ENCODE assay signal across 21 cellular contexts in the genomic region with DNA sequence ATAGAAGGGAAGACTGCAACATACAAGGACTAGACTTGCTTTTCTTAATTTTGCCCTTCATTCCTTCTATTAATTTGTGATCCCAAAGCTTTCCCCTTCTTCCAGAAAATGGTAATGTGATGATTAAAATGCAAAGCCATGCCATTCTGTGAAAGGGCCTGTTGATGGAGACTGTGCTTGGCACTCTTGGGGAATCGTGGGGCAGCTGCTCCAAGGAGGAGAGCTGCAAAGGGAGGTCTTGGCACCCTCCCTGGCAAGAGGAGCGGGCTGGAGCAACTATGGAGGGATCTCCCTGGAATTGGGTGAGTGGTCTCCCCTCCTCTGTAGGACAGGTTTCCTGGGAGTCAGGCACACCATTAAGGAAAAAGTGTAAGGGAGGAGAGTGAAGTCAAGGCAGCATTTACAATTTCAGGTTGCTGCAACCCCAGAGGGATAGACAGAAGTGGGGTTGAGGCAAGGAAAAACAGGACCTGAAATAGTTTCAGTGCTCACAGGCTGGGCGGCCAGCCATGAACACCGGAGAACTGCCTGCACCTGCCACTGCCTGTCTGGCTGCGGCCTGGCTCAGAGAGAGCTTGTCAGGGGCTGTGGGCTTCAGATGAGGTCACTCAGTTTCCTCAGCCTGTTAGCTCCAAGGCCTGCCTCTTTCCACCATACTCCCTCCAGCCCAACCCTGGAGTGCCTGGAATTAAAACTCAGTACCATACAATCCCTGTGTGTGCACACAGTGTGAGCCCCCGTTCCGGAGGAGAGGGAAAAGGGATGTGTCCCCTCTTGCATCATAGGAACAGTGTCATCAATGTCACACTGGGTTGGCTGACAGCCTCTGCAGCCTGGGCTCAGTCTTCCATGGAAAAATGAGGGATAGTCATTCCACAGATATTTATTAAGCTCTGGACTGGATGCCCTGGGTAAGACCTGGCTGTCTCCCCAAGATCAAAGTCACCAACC. TPM values are rescaled to one million over a fixed set of nuclear protein-coding genes. Genes with fewer than 3 reads are reported as not detected.
DNase-seq lines count a peak whose midpoint lies in the region; ATAC-seq and TF ChIP-seq lines count a peak whose summit lies in the region.
"Had no signal": no experiment of that assay in that cellular context is flagged by ENCODE, and none has a peak within 500 bp of the region (broad histone marks: within the 10 kb centered on the region; RNA-seq: fewer than 3 reads in every experiment).

No MANE protein-coding gene starts in this region.

- peaks cover 2% of the 10 kb centered on the region for H3K27me3 Mint-ChIP-seq in neural progenitor cell (ENCODE audit: insufficient read depth, low read depth)

- DNase-seq in DMS79 treated with DMSO at 0.1 percent for 48 hours (lab: John Stamatoyannopoulos, UW) (peak; percentile 17), IMR-90 (no peak), astrocyte of the spinal cord (ENCODE audit: low read depth, low spot score) (peak; percentile 10), neural progenitor cell (ENCODE audit: low spot score) (no peak), EL (no peak), MM.1S (no peak), NCI-H146 (lab: John Stamatoyannopoulos, UW) (no peak)
- DNase-seq: activated CD4-positive, alpha-beta T cell treated with anti-CD3 and anti-CD28 coated beads, Interleukin-2, amount 50 U/mL, for 48 hours; amniotic stem cell; DND-41; mesenchymal stem cell; T-helper 9 cell had no signal

- no peak overlapping the region for H3K4me3 ChIP-seq in IMR-90 (ENCODE audit: insufficient read depth, low read depth, low read length)
- H3K4me3 ChIP-seq in astrocyte of the spinal cord (ENCODE audit: low read depth, low read length) = no peak overlapping the region
- no peak overlapping the region for H3K4me3 ChIP-seq in neural progenitor cell
- H3K4me3 ChIP-seq in MM.1S (ENCODE audit: low read length) = no peak overlapping the region

- H2AK5ac ChIP-seq in IMR-90 (ENCODE audit: low read depth, low read length) = no peak overlapping the region

- H3K27ac ChIP-seq in IMR-90 (ENCODE audit: insufficient read depth, low read length) (no peak overlapping the region), neural progenitor cell (no peak overlapping the region), MM.1S (ENCODE audit: low read length) (no peak overlapping the region)

- BruUV-seq in IMR-90 (replicated peaks; lab: Mats Ljungman, UMichigan) = no TSS peak

- no peaks in the 10 kb centered on the region for H3K36me3 Mint-ChIP-seq in neural progenitor cell

- no peak overlapping the region for H3K56ac ChIP-seq in IMR-90 (ENCODE audit: extremely low read depth, insufficient read depth, low read length)

- no peak overlapping the region for H4K5ac ChIP-seq in IMR-90 (ENCODE audit: low read depth, low read length)

- H3K23ac ChIP-seq in IMR-90 (ENCODE audit: low read depth, low read length) = no peak overlapping the region

- H4K8ac ChIP-seq in IMR-90 (ENCODE audit: low read depth in 2 of 2, low read length in 2 of 2) = no peak overlapping the region

- intact Hi-C loops in IMR-90 (cut with micrococcal nuclease) = no loop called here

- H3K4me1 Mint-ChIP-seq in neural progenitor cell = peaks cover 69% of the 10 kb centered on the region

- no peaks in the 10 kb centered on the region for H3K9me3 Mint-ChIP-seq in neural progenitor cell
- H3K9me3 Mint-ChIP-seq: activated T-helper 1 cell treated with anti-CD3 and anti-CD28 coated beads, Interleukin-12 subunit alpha, Interleukin-12 subunit beta, Interleukin-2, Interleukin-4 antibody, amounts not matched to agents 30 ng/mL and 10 ng/mL and 1 ng/mL, durations not matched to agents 14 hours and 24 hours and 36 hours; dendritic cell treated with granulocyte-macrophage colony-stimulating factor and Interleukin-4, amounts not matched to agents 40 ng/mL and 50 ng/mL, for 4 days had no signal

- H3K79me2 ChIP-seq in neural progenitor cell (ENCODE audit: low read depth) (no peaks in the 10 kb centered on the region), MM.1S (ENCODE audit: low read length) (no peaks in the 10 kb centered on the region)

- H2AFZ ChIP-seq in IMR-90 (replicated peaks; ENCODE audit: low read length, poor library complexity) (no peak overlapping the region), neural progenitor cell (replicated peaks) (no peak overlapping the region), MM.1S (ENCODE audit: low read length) (no peak overlapping the region)

- POLR2A ChIA-PET in IMR-90 (lab: Charles Lee; ENCODE audit: unreplicated experiment) = no interaction called here

- dilution Hi-C loops in IMR-90 (cut with HindIII; ENCODE audit: low sequenced_read_pairs, unreplicated experiment) = no loop called here

- no peak overlapping the region for H2AK9ac ChIP-seq in IMR-90 (replicated peaks; ENCODE audit: low read depth, low read length, poor library complexity)

- ATAC-seq in IMR-90 (ENCODE audit: low read depth) (no peak), GM18907 (IDR thresholded peaks at IDR 0.05; ENCODE audit: unreplicated experiment) (no peak)

- no peak overlapping the region for H3K18ac ChIP-seq in IMR-90 (ENCODE audit: low read depth, low read length)

- WGBS in IMR-90 (ENCODE audit: extremely low coverage in 2 of 2, insufficient read length in 1 of 2), 2 experiments = no CpG with 5 or more reads among the region's 7 CpGs

- no peak for TF ChIP-seq RAD21 in IMR-90 (IDR thresholded peaks at IDR 0.05; ENCODE audit: low read length)

- H3K4me3 Mint-ChIP-seq in neural progenitor cell = no peak overlapping the region
- H3K4me3 Mint-ChIP-seq: activated T-helper 1 cell treated with anti-CD3 and anti-CD28 coated beads, Interleukin-12 subunit alpha, Interleukin-12 subunit beta, Interleukin-2, Interleukin-4 antibody, amounts not matched to agents 30 ng/mL and 10 ng/mL and 1 ng/mL, durations not matched to agents 14 hours and 24 hours and 36 hours; dendritic cell treated with granulocyte-macrophage colony-stimulating factor and Interleukin-4, amounts not matched to agents 40 ng/mL and 50 ng/mL, for 4 days had no signal

- H3K36me3 ChIP-seq in IMR-90 (ENCODE audit: control insufficient read depth, insufficient read depth, low read length) (no peaks in the 10 kb centered on the region), neural progenitor cell (no peaks in the 10 kb centered on the region), MM.1S (replicated peaks; ENCODE audit: insufficient read depth, low read length) (no peaks in the 10 kb centered on the region)

- H4K20me1 ChIP-seq in IMR-90 (ENCODE audit: insufficient read depth, low read length) = no peaks in the 10 kb centered on the region
- no peaks in the 10 kb centered on the region for H4K20me1 ChIP-seq in neural progenitor cell (ENCODE audit: low read depth)
- H4K20me1 ChIP-seq in MM.1S (ENCODE audit: insufficient read depth, low read length) = no peaks in the 10 kb centered on the region

- in situ Hi-C loops in IMR-90 (cut with MboI; ENCODE audit: low sequenced_read_pairs) = no loop called here
- in situ Hi-C loops in astrocyte of the spinal cord (cut with HindIII; ENCODE audit: low sequenced_read_pairs) = no loop called here

- no peak overlapping the region for H4K91ac ChIP-seq in IMR-90 (ENCODE audit: insufficient read depth, low read depth, low read length)

- H3F3A ChIP-seq in neural progenitor cell (ENCODE audit: low read depth) = no peaks in the 10 kb centered on the region
- H3F3A ChIP-seq in MM.1S (ENCODE audit: insufficient read depth, low read length) = no peaks in the 10 kb centered on the region

- H3K27ac Mint-ChIP-seq in neural progenitor cell = peak overlapping the region; percentile 93
- H3K27ac Mint-ChIP-seq: activated T-helper 1 cell treated with anti-CD3 and anti-CD28 coated beads, Interleukin-12 subunit alpha, Interleukin-12 subunit beta, Interleukin-2, Interleukin-4 antibody, amounts not matched to agents 30 ng/mL and 10 ng/mL and 1 ng/mL, durations not matched to agents 14 hours and 24 hours and 36 hours; dendritic cell treated with granulocyte-macrophage colony-stimulating factor and Interleukin-4, amounts not matched to agents 40 ng/mL and 50 ng/mL, for 4 days had no signal

- H3K14ac ChIP-seq in IMR-90 (replicated peaks; ENCODE audit: low read depth, low read length) = no peak overlapping the region

- no peaks in the 10 kb centered on the region for H3K9me1 ChIP-seq in IMR-90 (ENCODE audit: insufficient read depth, low read length)

- no peak overlapping the region for H2BK120ac ChIP-seq in IMR-90 (ENCODE audit: low read depth, low read length)

- no peaks in the 10 kb centered on the region for H3K9me2 ChIP-seq in MM.1S (replicated peaks; ENCODE audit: insufficient read depth, low read length)

- H3K4me1 ChIP-seq in IMR-90 (ENCODE audit: control insufficient read depth, insufficient read depth, low read length) = no peaks in the 10 kb centered on the region
- peaks cover 20% of the 10 kb centered on the region for H3K4me1 ChIP-seq in neural progenitor cell
- H3K4me1 ChIP-seq in MM.1S (ENCODE audit: low read length) = no peaks in the 10 kb centered on the region

- H2BK20ac ChIP-seq in IMR-90 (ENCODE audit: low read depth, low read length) = no peak overlapping the region

- H3K9ac ChIP-seq in IMR-90 (ENCODE audit: low read depth, low read length) = no peak overlapping the region
- H3K9ac ChIP-seq in neural progenitor cell = no peak overlapping the region
- no peak overlapping the region for H3K9ac ChIP-seq in MM.1S (ENCODE audit: low read length)

- CTCF ChIA-PET in IMR-90 (lab: Yijun Ruan, JAX) = no interaction called here

- H2BK5ac ChIP-seq in IMR-90 (ENCODE audit: low read depth, low read length, poor library complexity, severe bottlenecking) = no peak overlapping the region

- H3K79me1 ChIP-seq in IMR-90 (ENCODE audit: low read depth in 1 of 2, low read length in 2 of 2) = no peaks in the 10 kb centered on the region

- TF ChIP-seq POLR2A in IMR-90 (IDR thresholded peaks at IDR 0.05; ENCODE audit: low read depth, low read length) = no peak

- peaks cover 78% of the 10 kb centered on the region for H3K27me3 ChIP-seq in IMR-90 (ENCODE audit: control insufficient read depth, insufficient read depth, low read length)
- no peaks in the 10 kb centered on the region for H3K27me3 ChIP-seq in neural progenitor cell
- no peaks in the 10 kb centered on the region for H3K27me3 ChIP-seq in MM.1S (replicated peaks; ENCODE audit: insufficient read depth, low read length)

- TF ChIP-seq CTCF in IMR-90 (conservative IDR thresholded peaks at IDR 0.05; ENCODE audit: low read depth, low read length) (no peak), astrocyte of the spinal cord (IDR thresholded peaks at IDR 0.05; ENCODE audit: low read depth, low read length) (no peak), neural progenitor cell (IDR thresholded peaks at IDR 0.05) (no peak), MM.1S (IDR thresholded peaks at IDR 0.05; ENCODE audit: low read length) (no peak)

- H3K4me2 ChIP-seq in IMR-90 (ENCODE audit: low read depth, low read length) = no peak overlapping the region
- no peak overlapping the region for H3K4me2 ChIP-seq in neural progenitor cell
- H3K4me2 ChIP-seq in MM.1S (ENCODE audit: low read depth, low read length) = no peak overlapping the region

- H3K4ac ChIP-seq in IMR-90 (ENCODE audit: low read depth, low read length) = no peak overlapping the region

- no peak overlapping the region for H2BK15ac ChIP-seq in IMR-90 (ENCODE audit: low read depth, low read length)

- H3K9me3 ChIP-seq in IMR-90 (ENCODE audit: control insufficient read depth, insufficient read depth, low read length) = no peaks in the 10 kb centered on the region
- H3K9me3 ChIP-seq in neural progenitor cell (ENCODE audit: low read depth) = no peaks in the 10 kb centered on the region
- H3K9me3 ChIP-seq in MM.1S (replicated peaks; ENCODE audit: insufficient read depth, low read length) = no peaks in the 10 kb centered on the region

RNA-seq across cellular contexts. Expression of a gene that starts 16.4 kb away (rescaled TPM):
- total RNA-seq in IMR-90 (2012; rRNA removed) (not detected in 2 replicates), neural progenitor cell (ENCODE audit: low replicate concordance) (0.11 and 0.12 TPM in 2 replicates)
- polyA plus RNA-seq in IMR-90 (2012; rRNA removed) = not detected in 2 replicates
- polyA plus RNA-seq in IMR-90 (2012; cell fraction: cytosol; rRNA removed) = not detected in 2 replicates
- not detected in 2 replicates for polyA plus RNA-seq in IMR-90 (2012; cell fraction: nucleus; rRNA removed; ENCODE audit: low replicate concordance)
- total RNA-seq: activated T-helper 1 cell treated with anti-CD3 and anti-CD28 coated beads, Interleukin-12 subunit alpha, Interleukin-12 subunit beta, Interleukin-2, Interleukin-4 antibody, amounts not matched to agents 30 ng/mL and 10 ng/mL and 1 ng/mL, durations not matched to agents 14 hours and 24 hours and 36 hours; fibroblast of lung; H4; NCI-H460; RPMI7951; ureter had no signal
- polyA plus RNA-seq: fibroblast of lung had no signal

RNA-seq across cellular contexts. Expression of a gene that starts 31.1 kb away (rescaled TPM):
- total RNA-seq in IMR-90 (2012; rRNA removed) (not detected in 2 replicates), neural progenitor cell (ENCODE audit: low replicate concordance) (not detected in 2 replicates)
- not detected in 2 replicates for polyA plus RNA-seq in IMR-90 (2012; rRNA removed)
- not detected in 2 replicates for polyA plus RNA-seq in IMR-90 (2012; cell fraction: cytosol; rRNA removed)
- 0.12 TPM in 1 of 2 replicates, not detected in the other for polyA plus RNA-seq in IMR-90 (2012; cell fraction: nucleus; rRNA removed; ENCODE audit: low replicate concordance)
- total RNA-seq: activated T-helper 1 cell treated with anti-CD3 and anti-CD28 coated beads, Interleukin-12 subunit alpha, Interleukin-12 subunit beta, Interleukin-2, Interleukin-4 antibody, amounts not matched to agents 30 ng/mL and 10 ng/mL and 1 ng/mL, durations not matched to agents 14 hours and 24 hours and 36 hours; fibroblast of lung; H4; posterior vena cava; RPMI7951; ureter had no signal
- polyA plus RNA-seq: fibroblast of lung had no signal

RNA-seq across cellular contexts. Expression of a gene that starts 58.4 kb away (rescaled TPM):
- total RNA-seq in IMR-90 (2012; rRNA removed) = 62.8 and 76.7 TPM in 2 replicates
- polyA plus RNA-seq in IMR-90 (2012; rRNA removed) = 97.0 and 107 TPM in 2 replicates
- 60.6 and 115 TPM in 2 replicates for polyA plus RNA-seq in IMR-90 (2012; cell fraction: cytosol; rRNA removed)
- polyA plus RNA-seq in IMR-90 (2012; cell fraction: nucleus; rRNA removed; ENCODE audit: low replicate concordance) = 66.7 and 97.2 TPM in 2 replicates
- 109 and 187 TPM in 2 replicates for total RNA-seq in neural progenitor cell (ENCODE audit: low replicate concordance)

Comparison
In these comparisons a context has a peak if more than half of its experiments do, and no peak if none do; other contexts are left out.
1. DNase-seq: peak in DMS79 treated with DMSO at 0.1 percent for 48 hours (single experiment) and astrocyte of the spinal cord (single experiment); none in IMR-90 (single experiment), neural progenitor cell (single experiment), EL (single experiment), MM.1S (single experiment) and NCI-H146 (single experiment).